Comparison of ENCODE assay signal across 23 cellular contexts in the genomic region with DNA sequence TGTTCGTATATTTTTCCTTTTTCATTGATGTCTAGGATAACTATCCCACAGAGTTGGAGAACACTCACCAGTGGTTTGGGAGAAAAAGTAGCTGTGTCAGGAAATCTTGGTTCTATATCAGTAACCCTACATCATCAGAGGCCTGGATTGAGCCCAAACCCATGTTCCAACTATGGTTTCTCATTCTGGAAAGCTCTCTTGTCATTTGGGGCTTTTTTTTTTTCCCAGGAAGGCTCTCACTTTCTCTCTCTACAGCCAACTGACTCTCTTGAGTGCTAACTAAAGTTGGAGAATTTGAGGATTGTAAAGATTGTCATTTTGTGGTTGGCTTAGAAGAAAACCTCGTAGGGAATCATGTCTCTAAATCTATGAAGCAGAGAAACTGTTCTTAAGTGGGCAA.
"Had no signal": no experiment of that assay in that cellular context is flagged by ENCODE, and none has a peak within 500 bp of the region (broad histone marks: within the 10 kb centered on the region; RNA-seq: fewer than 3 reads in every experiment).

No MANE protein-coding gene starts in this region.

- H3K27ac ChIP-seq: ascending aorta, cardiac muscle cell, gastroesophageal sphincter, heart right ventricle, neutrophil, tibial nerve had no signal

- H3K4me1 Mint-ChIP-seq: activated B cell treated with CpG ODN at 0.5 μM for 24 hours; activated CD4-positive, alpha-beta memory T cell treated with anti-CD3 and anti-CD28 coated beads, Interleukin-2, amount 10 ng/mL, durations not matched to agents 7 days and 5 days; activated CD8-positive, alpha-beta memory T cell treated with anti-CD3 and anti-CD28 coated beads, Interleukin-2, amount 10 ng/mL, durations not matched to agents 7 days and 5 days; naive thymus-derived CD8-positive, alpha-beta T cell; T-cell had no signal

- DNase-seq: activated B cell treated with CpG ODN at 0.5 μM for 24 hours; activated CD4-positive, alpha-beta memory T cell treated with anti-CD3 and anti-CD28 coated beads, Interleukin-2, amount 10 ng/mL, durations not matched to agents 7 days and 5 days; activated CD4-positive, alpha-beta T cell treated with anti-CD3 and anti-CD28 coated beads for 4 hours; activated CD8-positive, alpha-beta memory T cell treated with anti-CD3 and anti-CD28 coated beads, Interleukin-2, amount 10 ng/mL, durations not matched to agents 7 days and 5 days; activated naive CD4-positive, alpha-beta T cell treated with anti-CD3 and anti-CD28 coated beads for 36 hours; dermis blood vessel endothelial cell; effector memory CD8-positive, alpha-beta T cell; heart right ventricle; left ventricle myocardium superior; naive thymus-derived CD8-positive, alpha-beta T cell; posterior cingulate gyrus; retina; stimulated activated CD4-positive, alpha-beta T cell treated with anti-CD3 and anti-CD28 coated beads, Interleukin-2, amount 100 ng/mL, for 24 hours; stimulated activated naive CD8-positive, alpha-beta T cell treated with anti-CD3 and anti-CD28 coated beads, Interleukin-15, Interleukin-2, amounts not matched to agents 100 U/mL and 50 U/mL, for 24 hours; T-cell had no signal

- H3K4me3 Mint-ChIP-seq: activated B cell treated with CpG ODN at 0.5 μM for 24 hours; activated CD4-positive, alpha-beta memory T cell treated with anti-CD3 and anti-CD28 coated beads, Interleukin-2, amount 10 ng/mL, durations not matched to agents 7 days and 5 days; activated CD8-positive, alpha-beta memory T cell treated with anti-CD3 and anti-CD28 coated beads, Interleukin-2, amount 10 ng/mL, durations not matched to agents 7 days and 5 days; activated naive CD4-positive, alpha-beta T cell treated with anti-CD3 and anti-CD28 coated beads for 36 hours; effector memory CD8-positive, alpha-beta T cell; naive thymus-derived CD8-positive, alpha-beta T cell; T-cell had no signal

- H3K9me3 ChIP-seq: ascending aorta, gastroesophageal sphincter, heart right ventricle, neutrophil, tibial nerve had no signal

- FAIRE-seq: urothelium cell line had no signal

- H3K36me3 ChIP-seq: ascending aorta, cardiac muscle cell, gastroesophageal sphincter, heart right ventricle, neutrophil, tibial nerve had no signal

- H3K27me3 Mint-ChIP-seq: activated B cell treated with CpG ODN at 0.5 μM for 24 hours had no signal

- H3K4me1 ChIP-seq: ascending aorta, gastroesophageal sphincter, heart right ventricle, tibial nerve had no signal

- H3K27ac Mint-ChIP-seq: activated B cell treated with CpG ODN at 0.5 μM for 24 hours; activated CD4-positive, alpha-beta memory T cell treated with anti-CD3 and anti-CD28 coated beads, Interleukin-2, amount 10 ng/mL, durations not matched to agents 7 days and 5 days; activated CD8-positive, alpha-beta memory T cell treated with anti-CD3 and anti-CD28 coated beads, Interleukin-2, amount 10 ng/mL, durations not matched to agents 7 days and 5 days; activated naive CD4-positive, alpha-beta T cell treated with anti-CD3 and anti-CD28 coated beads for 36 hours; activated T-helper 2 cell treated with anti-CD3 and anti-CD28 coated beads, Interferon-gamma antibody, Interleukin-2, Interleukin-4, amounts not matched to agents 10 μg/mL and 5 μg/mL and 100 μg/mL, durations not matched to agents 14 hours and 24 hours and 36 hours; effector memory CD8-positive, alpha-beta T cell; naive thymus-derived CD8-positive, alpha-beta T cell; T-cell had no signal

- H3K4me3 ChIP-seq: ascending aorta, cardiac muscle cell, gastroesophageal sphincter, heart right ventricle, tibial nerve had no signal

- H3K36me3 Mint-ChIP-seq: activated CD8-positive, alpha-beta memory T cell treated with anti-CD3 and anti-CD28 coated beads, Interleukin-2, amount 10 ng/mL, durations not matched to agents 7 days and 5 days; naive thymus-derived CD8-positive, alpha-beta T cell; T-cell had no signal

- ATAC-seq: activated CD8-positive, alpha-beta memory T cell treated with anti-CD3 and anti-CD28 coated beads, Interleukin-2, amount 10 ng/mL, durations not matched to agents 7 days and 5 days; effector memory CD8-positive, alpha-beta T cell; gastroesophageal sphincter; heart right ventricle; left ventricle myocardium superior; naive thymus-derived CD8-positive, alpha-beta T cell; SK-N-SH treated with all-trans-retinoic acid at 6 μM for 48 hours; stimulated activated naive CD8-positive, alpha-beta T cell treated with anti-CD3 and anti-CD28 coated beads, Interleukin-15, Interleukin-2, amounts not matched to agents 100 U/mL and 50 U/mL, for 24 hours; T-cell had no signal

- H3K9me3 Mint-ChIP-seq: activated B cell treated with CpG ODN at 0.5 μM for 24 hours; effector memory CD8-positive, alpha-beta T cell; T-cell had no signal

- H3K27me3 ChIP-seq: ascending aorta, cardiac muscle cell, gastroesophageal sphincter, neutrophil, tibial nerve had no signal
